ENCODE assay signal across 23 cellular contexts in the genomic region with DNA sequence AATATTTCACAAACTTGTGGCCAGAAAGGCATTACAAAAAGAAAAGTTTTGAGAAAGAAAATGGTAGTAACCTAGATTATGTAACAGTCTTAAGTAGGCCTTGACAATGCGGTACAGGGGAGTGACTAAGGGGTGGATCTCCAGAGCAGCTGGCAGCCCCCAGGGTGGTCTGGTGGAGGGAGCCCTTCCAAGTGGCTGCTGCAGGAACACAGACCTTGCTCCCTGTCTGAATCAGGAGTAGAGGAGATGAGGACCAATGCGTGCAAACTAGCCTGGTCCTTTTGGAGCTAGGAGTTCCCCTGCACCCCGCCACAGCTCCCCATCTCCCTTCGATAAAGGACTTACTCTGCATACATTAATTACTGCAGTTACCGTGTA.
DNase-seq lines count a peak whose midpoint lies in the region; ATAC-seq and TF ChIP-seq lines count a peak whose summit lies in the region.
"Had no signal": no experiment of that assay in that cellular context is flagged by ENCODE, and none has a peak within 500 bp of the region (broad histone marks: within the 10 kb centered on the region; RNA-seq: fewer than 3 reads in every experiment).

No MANE protein-coding gene starts in this region.

- no peaks in the 10 kb centered on the region for H3K36me3 ChIP-seq in ACC112 (ENCODE audit: insufficient read depth, low read length)
- H3K36me3 ChIP-seq: heart left ventricle, prostate gland, spleen, upper lobe of left lung had no signal

- CTCF ChIA-PET in activated CD4-positive, alpha-beta T cell treated with anti-CD3 and anti-CD28 coated beads for 36 hours (lab: Charles Lee) = interaction anchor here (1.0 to 2.4 kb wide), 9 partner anchors 9 to 228 kb away, joined by 3 to 16 read pairs (median 5); no protein-coding TSS in a partner anchor
- CTCF ChIA-PET in activated CD4-positive, alpha-beta memory T cell treated with anti-CD3 and anti-CD28 coated beads, Interleukin-2, amount 10 ng/mL, durations not matched to agents 7 days and 5 days (lab: Charles Lee) = interaction anchor here (0.7 to 2.1 kb wide), 5 partner anchors 61 to 229 kb away, joined by 3 to 10 read pairs (median 3); no protein-coding TSS in a partner anchor

- H3K27me3 ChIP-seq in ACC112 (ENCODE audit: insufficient read depth, low read length) = no peaks in the 10 kb centered on the region
- H3K27me3 ChIP-seq: heart left ventricle, spleen, upper lobe of left lung had no signal

- no peaks in the 10 kb centered on the region for H3K9me3 Mint-ChIP-seq in activated CD4-positive, alpha-beta T cell treated with anti-CD3 and anti-CD28 coated beads for 36 hours (ENCODE audit: low read depth)
- H3K9me3 Mint-ChIP-seq in activated CD4-positive, alpha-beta memory T cell treated with anti-CD3 and anti-CD28 coated beads, Interleukin-2, amount 10 ng/mL, durations not matched to agents 7 days and 5 days = no peaks in the 10 kb centered on the region
- H3K9me3 Mint-ChIP-seq in glutamatergic neuron (ENCODE audit: unreplicated experiment) (no peaks in the 10 kb centered on the region), osteocyte (ENCODE audit: unreplicated experiment) (no peaks in the 10 kb centered on the region), progenitor cell of endocrine pancreas (ENCODE audit: low read depth) (no peaks in the 10 kb centered on the region)
- H3K9me3 Mint-ChIP-seq: CD14-positive monocyte; central memory CD8-positive, alpha-beta T cell; effector memory CD8-positive, alpha-beta T cell; naive B cell had no signal

- DNase-seq in activated CD4-positive, alpha-beta T cell treated with anti-CD3 and anti-CD28 coated beads for 36 hours = peak; percentile 37
- DNase-seq in activated CD4-positive, alpha-beta T cell treated with anti-CD3 and anti-CD28 coated beads, Interleukin-2, amount 50 U/mL, for 1 hour = no peak
- DNase-seq in activated CD4-positive, alpha-beta memory T cell treated with anti-CD3 and anti-CD28 coated beads, Interleukin-2, amount 10 ng/mL, durations not matched to agents 7 days and 5 days = no peak
- DNase-seq in glutamatergic neuron (peak; percentile 35), osteocyte (ENCODE audit: extremely low spot score, unreplicated experiment) (no peak), progenitor cell of endocrine pancreas (ENCODE audit: low spot score, unreplicated experiment) (no peak)
- DNase-seq: activated CD4-positive, CD25-positive, alpha-beta regulatory T cell treated with anti-CD3 and anti-CD28 coated beads, Interleukin-2, amount 50 U/mL, for 72 hours; amniotic stem cell; DMS53; effector memory CD8-positive, alpha-beta T cell; heart left ventricle; naive B cell; NCI-H1417; NCI-H524 treated with DMSO at 0.1 percent for 48 hours; SHP77; spleen; upper lobe of left lung had no signal

- peaks cover 6% of the 10 kb centered on the region for H3K79me2 ChIP-seq in ACC112 (ENCODE audit: control insufficient read depth, insufficient read depth, low read length, unreplicated experiment)

- H3K27ac Mint-ChIP-seq in activated CD4-positive, alpha-beta T cell treated with anti-CD3 and anti-CD28 coated beads for 36 hours = peak overlapping the region; percentile 52
- peak overlapping the region; percentile 77 for H3K27ac Mint-ChIP-seq in activated CD4-positive, alpha-beta memory T cell treated with anti-CD3 and anti-CD28 coated beads, Interleukin-2, amount 10 ng/mL, durations not matched to agents 7 days and 5 days
- H3K27ac Mint-ChIP-seq in glutamatergic neuron (ENCODE audit: unreplicated experiment) (peak overlapping the region; percentile 62), osteocyte (ENCODE audit: unreplicated experiment) (no peak overlapping the region), progenitor cell of endocrine pancreas (no peak overlapping the region)
- H3K27ac Mint-ChIP-seq: CD14-positive monocyte, naive B cell had no signal

- no peak overlapping the region for H3K4me3 Mint-ChIP-seq in activated CD4-positive, alpha-beta T cell treated with anti-CD3 and anti-CD28 coated beads for 36 hours
- no peak overlapping the region for H3K4me3 Mint-ChIP-seq in activated CD4-positive, alpha-beta memory T cell treated with anti-CD3 and anti-CD28 coated beads, Interleukin-2, amount 10 ng/mL, durations not matched to agents 7 days and 5 days
- no peak overlapping the region for H3K4me3 Mint-ChIP-seq in glutamatergic neuron (ENCODE audit: unreplicated experiment)
- no peak overlapping the region for H3K4me3 Mint-ChIP-seq in osteocyte (ENCODE audit: unreplicated experiment)
- H3K4me3 Mint-ChIP-seq in progenitor cell of endocrine pancreas (ENCODE audit: low read depth) = no peak overlapping the region
- H3K4me3 Mint-ChIP-seq: CD14-positive monocyte; central memory CD8-positive, alpha-beta T cell; naive B cell had no signal

- peaks cover 5% of the 10 kb centered on the region for H3K27me3 Mint-ChIP-seq in activated CD4-positive, alpha-beta T cell treated with anti-CD3 and anti-CD28 coated beads for 36 hours
- no peaks in the 10 kb centered on the region for H3K27me3 Mint-ChIP-seq in activated CD4-positive, alpha-beta memory T cell treated with anti-CD3 and anti-CD28 coated beads, Interleukin-2, amount 10 ng/mL, durations not matched to agents 7 days and 5 days
- H3K27me3 Mint-ChIP-seq in glutamatergic neuron (ENCODE audit: unreplicated experiment) (no peaks in the 10 kb centered on the region), osteocyte (ENCODE audit: unreplicated experiment) (no peaks in the 10 kb centered on the region), progenitor cell of endocrine pancreas (peaks cover 28% of the 10 kb centered on the region)
- H3K27me3 Mint-ChIP-seq: central memory CD8-positive, alpha-beta T cell; effector memory CD8-positive, alpha-beta T cell; naive B cell had no signal

- H3K4me1 Mint-ChIP-seq in activated CD4-positive, alpha-beta T cell treated with anti-CD3 and anti-CD28 coated beads for 36 hours = peaks cover 40% of the 10 kb centered on the region
- H3K4me1 Mint-ChIP-seq in activated CD4-positive, alpha-beta memory T cell treated with anti-CD3 and anti-CD28 coated beads, Interleukin-2, amount 10 ng/mL, durations not matched to agents 7 days and 5 days = peaks cover 36% of the 10 kb centered on the region
- H3K4me1 Mint-ChIP-seq in glutamatergic neuron (ENCODE audit: low read depth, unreplicated experiment) (peaks cover 59% of the 10 kb centered on the region), osteocyte (ENCODE audit: unreplicated experiment) (peaks cover 7% of the 10 kb centered on the region), progenitor cell of endocrine pancreas (ENCODE audit: low read depth) (peaks cover 17% of the 10 kb centered on the region)
- H3K4me1 Mint-ChIP-seq: naive B cell had no signal

- ATAC-seq in activated CD4-positive, alpha-beta T cell treated with anti-CD3 and anti-CD28 coated beads for 36 hours = peak; percentile 24
- no peak for ATAC-seq in GM19397 (IDR thresholded peaks at IDR 0.05; ENCODE audit: unreplicated experiment)
- ATAC-seq: heart left ventricle had no signal

- TF ChIP-seq CTCF in glutamatergic neuron (IDR thresholded peaks at IDR 0.05; ENCODE audit: partially characterized antibody, unreplicated experiment) (no peak), osteocyte (IDR thresholded peaks at IDR 0.05) (no peak), progenitor cell of endocrine pancreas (IDR thresholded peaks at IDR 0.05; ENCODE audit: unreplicated experiment) (no peak)

- no peak overlapping the region for H3K4me3 ChIP-seq in ACC112 (ENCODE audit: low read depth, low read length)
- H3K4me3 ChIP-seq: heart left ventricle, lung, prostate gland, spleen, upper lobe of left lung had no signal

- peak overlapping the region; percentile 55 for H3K27ac ChIP-seq in ACC112 (ENCODE audit: low read depth, low read length)
- H3K27ac ChIP-seq: heart left ventricle, prostate gland, spleen, upper lobe of left lung had no signal

- POLR2A ChIA-PET in activated CD4-positive, alpha-beta T cell treated with anti-CD3 and anti-CD28 coated beads for 36 hours (lab: Charles Lee) = interaction anchor here (0.7 to 2.0 kb wide), 7 partner anchors 31 to 193 kb away, joined by 3 to 18 read pairs (median 6); no protein-coding TSS in a partner anchor
- POLR2A ChIA-PET in activated CD4-positive, alpha-beta memory T cell treated with anti-CD3 and anti-CD28 coated beads, Interleukin-2, amount 10 ng/mL, durations not matched to agents 7 days and 5 days (lab: Charles Lee) = interaction anchor here (0.6 to 2.2 kb wide), 4 partner anchors 30 to 222 kb away, joined by 3 to 13 read pairs (median 6); no protein-coding TSS in a partner anchor

- no peaks in the 10 kb centered on the region for H3K36me3 Mint-ChIP-seq in activated CD4-positive, alpha-beta T cell treated with anti-CD3 and anti-CD28 coated beads for 36 hours (ENCODE audit: low read depth)
- H3K36me3 Mint-ChIP-seq in activated CD4-positive, alpha-beta memory T cell treated with anti-CD3 and anti-CD28 coated beads, Interleukin-2, amount 10 ng/mL, durations not matched to agents 7 days and 5 days (ENCODE audit: low read depth) = no peaks in the 10 kb centered on the region
- H3K36me3 Mint-ChIP-seq in glutamatergic neuron (ENCODE audit: unreplicated experiment) (no peaks in the 10 kb centered on the region), osteocyte (ENCODE audit: unreplicated experiment) (no peaks in the 10 kb centered on the region), progenitor cell of endocrine pancreas (ENCODE audit: insufficient read depth) (no peaks in the 10 kb centered on the region)
- H3K36me3 Mint-ChIP-seq: naive B cell had no signal

- peaks cover 49% of the 10 kb centered on the region for H3K4me1 ChIP-seq in ACC112 (ENCODE audit: control insufficient read depth, insufficient read depth, low read length, unreplicated experiment)
- H3K4me1 ChIP-seq: prostate gland had no signal

- intact Hi-C loops in activated CD4-positive, alpha-beta T cell treated with anti-CD3 and anti-CD28 coated beads for 36 hours (cut with DNase I, micrococcal nuclease) = loop anchor here (1.0 to 10.0 kb wide), 8 partner anchors 31 to 221 kb away; a partner anchor contains a TSS

- no peak overlapping the region for H2AFZ ChIP-seq in ACC112 (ENCODE audit: low read length, unreplicated experiment)

Comparison
In these comparisons a context has a peak if more than half of its experiments do, and no peak if none do; other contexts are left out.
1. DNase-seq: peak in activated CD4-positive, alpha-beta T cell treated with anti-CD3 and anti-CD28 coated beads for 36 hours (single experiment) and glutamatergic neuron (single experiment); none in activated CD4-positive, alpha-beta T cell treated with anti-CD3 and anti-CD28 coated beads, Interleukin-2, amount 50 U/mL, for 1 hour (single experiment), activated CD4-positive, alpha-beta memory T cell treated with anti-CD3 and anti-CD28 coated beads, Interleukin-2, amount 10 ng/mL, durations not matched to agents 7 days and 5 days (single experiment), osteocyte (single experiment) and progenitor cell of endocrine pancreas (single experiment).
2. H3K27ac Mint-ChIP-seq: peak in activated CD4-positive, alpha-beta T cell treated with anti-CD3 and anti-CD28 coated beads for 36 hours (single experiment), activated CD4-positive, alpha-beta memory T cell treated with anti-CD3 and anti-CD28 coated beads, Interleukin-2, amount 10 ng/mL, durations not matched to agents 7 days and 5 days (single experiment) and glutamatergic neuron (single experiment); none in osteocyte (single experiment) and progenitor cell of endocrine pancreas (single experiment).